In genomic region chr17:81086789-81087551, GRCh38 we compare ENCODE assay signal across 16 cellular contexts. TPM values are rescaled to one million over a fixed set of nuclear protein-coding genes. Genes with fewer than 3 reads are reported as not detected.
DNase-seq lines count a peak whose midpoint lies in the region; ATAC-seq and TF ChIP-seq lines count a peak whose summit lies in the region.
"Had no signal": no experiment of that assay in that cellular context is flagged by ENCODE, and none has a peak within 500 bp of the region (broad histone marks: within the 10 kb centered on the region; RNA-seq: fewer than 3 reads in every experiment).

No MANE protein-coding gene starts in this region.

- no peaks in the 10 kb centered on the region for H3K36me3 ChIP-seq in BLaER1 treated with 17β-estradiol and CSF1 and Interleukin-3, amounts not matched to agents 10 nM and 100 nM
- no peaks in the 10 kb centered on the region for H3K36me3 ChIP-seq in colonic mucosa
- H3K36me3 ChIP-seq in mucosa of stomach (ENCODE audit: control insufficient read depth, insufficient read depth, low read length): peaks cover 8% of the 10 kb centered on the region

- DNase-seq in Jurkat, Clone E6-1 (ENCODE audit: low read depth, low spot score): peak; percentile 44
- peak; percentile 58 for DNase-seq in colonic mucosa
- no peak for DNase-seq in NCI-H2171 treated with DMSO at 0.1 percent for 48 hours (lab: John Stamatoyannopoulos, UW)
- DNase-seq in Right ventricle myocardium superior: no peak
- DNase-seq in NCI-H526 treated with DMSO at 0.1 percent for 48 hours (lab: John Stamatoyannopoulos, UW): no peak
- DNase-seq: activated naive CD8-positive, alpha-beta T cell treated with anti-CD3 and anti-CD28 coated beads, Interleukin-2, amount 50 U/mL, for 24 hours; CD8-positive, alpha-beta T cell; left ventricle myocardium inferior; NCI-H1092; NCI-H2107; NCI-H69 had no signal

- H3K4me2 ChIP-seq in BLaER1 treated with 17β-estradiol and CSF1 and Interleukin-3, amounts not matched to agents 10 nM and 100 nM: peak overlapping the region in 10 of 11 experiments; percentile 18 to 50 (median 38); a peak in 14 of 22 replicates
- H3K4me2 ChIP-seq: KMS-11 had no signal

- intact Hi-C loops in colonic mucosa (cut with DNase I) (no loop called here), Right ventricle myocardium superior (cut with DNase I) (no loop called here)

- H3K9me3 ChIP-seq in BLaER1 treated with 17β-estradiol and CSF1 and Interleukin-3, amounts not matched to agents 10 nM and 100 nM (replicated peaks in 1 of 11): no peaks in the 10 kb centered on the region
- H3K9me3 ChIP-seq in colonic mucosa (no peaks in the 10 kb centered on the region), mucosa of stomach (ENCODE audit: control insufficient read depth, low read length) (no peaks in the 10 kb centered on the region)
- H3K9me3 ChIP-seq: esophagus muscularis mucosa, left ventricle myocardium inferior had no signal

- no peak overlapping the region for H3K27ac ChIP-seq in BLaER1 treated with 17β-estradiol and CSF1 and Interleukin-3, amounts not matched to agents 10 nM and 100 nM
- no peak overlapping the region for H3K27ac ChIP-seq in colonic mucosa
- H3K27ac ChIP-seq: esophagus muscularis mucosa, KMS-11, left ventricle myocardium inferior had no signal

- H3K27me3 ChIP-seq in BLaER1 treated with 17β-estradiol and CSF1 and Interleukin-3, amounts not matched to agents 10 nM and 100 nM: peaks cover 75 to 96% (median 91%) of the 10 kb centered on the region in 11 experiments
- H3K27me3 ChIP-seq in colonic mucosa (no peaks in the 10 kb centered on the region), mucosa of stomach (ENCODE audit: control insufficient read depth, insufficient read depth, low read length) (no peaks in the 10 kb centered on the region)
- H3K27me3 ChIP-seq: esophagus muscularis mucosa had no signal

- no peak for ATAC-seq in HG02610 (IDR thresholded peaks at IDR 0.05; ENCODE audit: unreplicated experiment)
- ATAC-seq in Right ventricle myocardium superior (ENCODE audit: poor library complexity): no peak
- ATAC-seq: activated naive CD8-positive, alpha-beta T cell treated with anti-CD3 and anti-CD28 coated beads, Interleukin-2, amount 50 U/mL, for 24 hours; CD8-positive, alpha-beta T cell had no signal

- peaks cover 0 to 94% (median 71%) of the 10 kb centered on the region in 11 experiments; a peak in 19 of 22 replicates for H4K20me1 ChIP-seq in BLaER1 treated with 17β-estradiol and CSF1 and Interleukin-3, amounts not matched to agents 10 nM and 100 nM

- H3K4me3 ChIP-seq in BLaER1 treated with 17β-estradiol and CSF1 and Interleukin-3, amounts not matched to agents 10 nM and 100 nM: no peak overlapping the region
- H3K4me3 ChIP-seq in Jurkat, Clone E6-1 (ENCODE audit: low read length): no peak overlapping the region
- H3K4me3 ChIP-seq in colonic mucosa (no peak overlapping the region), mucosa of stomach (ENCODE audit: low read length) (no peak overlapping the region)
- H3K4me3 ChIP-seq: esophagus muscularis mucosa, left ventricle myocardium inferior had no signal

- no peak overlapping the region for H3K9ac ChIP-seq in BLaER1 treated with 17β-estradiol and CSF1 and Interleukin-3, amounts not matched to agents 10 nM and 100 nM
- H3K9ac ChIP-seq in colonic mucosa (ENCODE audit: low read depth in 2 of 2, low read length in 2 of 2) (no peak overlapping the region), mucosa of stomach (ENCODE audit: low read length) (peak overlapping the region; percentile 29)
- H3K9ac ChIP-seq: KMS-11 had no signal

- TF ChIP-seq CTCF in colonic mucosa (IDR thresholded peaks at IDR 0.05): no peak

- H3K4me1 ChIP-seq in BLaER1 treated with 17β-estradiol and CSF1 and Interleukin-3, amounts not matched to agents 10 nM and 100 nM: peaks cover 37 to 59% (median 54%) of the 10 kb centered on the region in 10 experiments
- H3K4me1 ChIP-seq in colonic mucosa: peaks cover 10% of the 10 kb centered on the region
- peaks cover 91% of the 10 kb centered on the region for H3K4me1 ChIP-seq in mucosa of stomach (ENCODE audit: control insufficient read depth, insufficient read depth, low read length)

RNA-seq across cellular contexts. Expression of gene BAIAP2, which starts 52.0 kb away (rescaled TPM):
- polyA plus RNA-seq in Jurkat, Clone E6-1 (2012; ENCODE audit: insufficient read depth, insufficient read length): 10.9 TPM
- total RNA-seq in colonic mucosa: 10 to 100 TPM; 14.7 to 22.7 TPM
- 34.7 TPM for total RNA-seq in Right ventricle myocardium superior

Comparison
In these comparisons a context has a peak if more than half of its experiments do, and no peak if none do; other contexts are left out.
1. DNase-seq: peak in Jurkat, Clone E6-1 (single experiment) and colonic mucosa (single experiment); none in NCI-H2171 treated with DMSO at 0.1 percent for 48 hours (single experiment), Right ventricle myocardium superior (single experiment) and NCI-H526 treated with DMSO at 0.1 percent for 48 hours (single experiment).